Comparison of ENCODE assay signal across 12 cellular contexts in the genomic region with DNA sequence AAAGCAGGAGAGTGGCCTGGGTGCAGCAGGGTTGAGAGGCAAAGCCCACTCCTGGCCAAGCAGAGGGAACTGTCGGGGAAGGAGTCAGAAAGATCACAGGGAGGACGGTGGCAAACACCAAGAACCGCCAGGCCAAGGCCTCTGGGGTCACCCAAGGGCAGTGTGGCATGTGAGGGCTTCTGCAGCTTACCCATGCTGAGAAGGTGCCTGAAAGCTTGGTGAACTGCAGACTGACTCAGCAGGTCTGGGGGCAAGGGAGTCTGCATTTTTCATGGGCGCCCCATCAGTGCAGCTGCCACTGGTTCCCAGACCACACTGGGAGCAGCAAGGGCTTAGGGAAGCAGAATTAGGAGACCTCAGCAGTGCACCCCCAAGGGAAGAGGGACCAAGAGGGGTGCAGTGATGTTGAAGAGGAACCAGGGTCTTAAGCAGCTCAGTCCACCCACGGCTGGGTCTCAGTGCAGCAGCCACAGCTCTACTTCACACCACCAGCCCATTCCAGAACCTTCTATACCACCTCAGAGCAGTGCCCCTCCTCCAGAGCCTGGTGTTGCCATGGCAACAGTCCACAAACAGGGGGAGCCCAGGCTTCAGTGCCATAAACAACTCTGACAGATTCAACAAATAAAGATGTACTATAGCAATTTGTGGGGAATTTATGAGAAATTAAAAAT. TPM values are rescaled to one million over a fixed set of nuclear protein-coding genes. Genes with fewer than 3 reads are reported as not detected.
DNase-seq lines count a peak whose midpoint lies in the region; ATAC-seq and TF ChIP-seq lines count a peak whose summit lies in the region.
"Had no signal": no experiment of that assay in that cellular context is flagged by ENCODE, and none has a peak within 500 bp of the region (broad histone marks: within the 10 kb centered on the region; RNA-seq: fewer than 3 reads in every experiment).

No MANE protein-coding gene starts in this region.

- TF ChIP-seq CTCF in RWPE2 (IDR thresholded peaks at IDR 0.05; ENCODE audit: poor library complexity, severe bottlenecking): no peak
- no peak for TF ChIP-seq CTCF in A673 (conservative IDR thresholded peaks at IDR 0.05; ENCODE audit: low read depth, low read length)
- TF ChIP-seq CTCF in osteocyte (IDR thresholded peaks at IDR 0.05): no peak

- H3K36me3 Mint-ChIP-seq in osteocyte (ENCODE audit: unreplicated experiment): no peaks in the 10 kb centered on the region

- H3K27me3 ChIP-seq in BLaER1 (no peaks in the 10 kb centered on the region), RWPE2 (ENCODE audit: insufficient read depth, poor library complexity, severe bottlenecking) (no peaks in the 10 kb centered on the region), muscle layer of duodenum (ENCODE audit: low read depth, low read length) (no peaks in the 10 kb centered on the region), A673 (replicated peaks; ENCODE audit: insufficient read depth, low read depth, low read length, poor library complexity) (no peaks in the 10 kb centered on the region)

- no peak overlapping the region for H3K4me3 Mint-ChIP-seq in osteocyte (ENCODE audit: unreplicated experiment)

- no peak overlapping the region for H3K9ac ChIP-seq in BLaER1

- CTCF ChIA-PET in A673 (lab: Charles Lee): no interaction called here

- H3K36me3 ChIP-seq in BLaER1 (peaks cover 8% of the 10 kb centered on the region; the same call in 1 of the 2 replicates), RWPE2 (ENCODE audit: low read depth) (peaks cover 10% of the 10 kb centered on the region; the same call in 1 of the 2 replicates), muscle layer of duodenum (ENCODE audit: control insufficient read depth in 1 of 2, insufficient read depth in 2 of 2, low read length in 2 of 2) (peaks cover 0 to 3% of the 10 kb centered on the region in 2 donors), A673 (ENCODE audit: insufficient read depth, low read length, poor library complexity, severe bottlenecking) (no peaks in the 10 kb centered on the region)

- no peak overlapping the region for H3K4me2 ChIP-seq in BLaER1

- BruUV-seq in A673 (replicated peaks; lab: Mats Ljungman, UMichigan): no TSS peak

- intact Hi-C loops in A673 (cut with micrococcal nuclease; ENCODE audit: unreplicated experiment): no loop called here

- POLR2A ChIA-PET in A673 (lab: Charles Lee; ENCODE audit: low non-redundant PET): no interaction called here

- no peak overlapping the region for H3K27ac Mint-ChIP-seq in osteocyte (ENCODE audit: unreplicated experiment)

- 0 out of 2 replicates have a peak, but pooled peaks cover 7% of the 10 kb centered on the region for H4K20me1 ChIP-seq in BLaER1

- H3K4me1 ChIP-seq in BLaER1: peaks cover 57% of the 10 kb centered on the region
- H3K4me1 ChIP-seq in RWPE2 (ENCODE audit: insufficient read depth, poor library complexity, severe bottlenecking): peaks cover 12% of the 10 kb centered on the region
- peaks cover 25 to 52% of the 10 kb centered on the region in 2 donors for H3K4me1 ChIP-seq in muscle layer of duodenum (ENCODE audit: control insufficient read depth in 1 of 2, insufficient read depth in 2 of 2, low read length in 2 of 2)
- H3K4me1 ChIP-seq in A673 (ENCODE audit: insufficient read depth, low read length, poor library complexity, severe bottlenecking): no peaks in the 10 kb centered on the region

- no peaks in the 10 kb centered on the region for H3K27me3 Mint-ChIP-seq in osteocyte (ENCODE audit: unreplicated experiment)
- H3K27me3 Mint-ChIP-seq: CD4-positive, alpha-beta memory T cell had no signal

- ATAC-seq in RWPE2 (ENCODE audit: low read depth) (no peak), GM19324 (IDR thresholded peaks at IDR 0.05; ENCODE audit: low FRiP score, unreplicated experiment) (no peak), HG02642 (IDR thresholded peaks at IDR 0.05; ENCODE audit: poor library complexity, unreplicated experiment) (no peak)

- 0 out of 2 replicates have a peak overlapping the region, but pooled peaks have one; percentile 3 for H3K27ac ChIP-seq in BLaER1
- H3K27ac ChIP-seq in RWPE2 (ENCODE audit: poor library complexity, severe bottlenecking): no peak overlapping the region
- peak overlapping the region; percentile 32 for H3K27ac ChIP-seq in muscle layer of duodenum (ENCODE audit: low read length)
- H3K27ac ChIP-seq in A673 (ENCODE audit: low read depth, low read length, poor library complexity, severe bottlenecking): no peak overlapping the region

- H3K4me1 Mint-ChIP-seq in osteocyte (ENCODE audit: unreplicated experiment): peaks cover 11% of the 10 kb centered on the region

- DNase-seq in RWPE2 (ENCODE audit: low spot score): peak; percentile 28
- DNase-seq in effector CD8-positive, alpha-beta T cell (lab: John Stamatoyannopoulos, UW): peak; percentile 6
- DNase-seq in A673 (ENCODE audit: low spot score): no peak
- no peak for DNase-seq in osteocyte (ENCODE audit: extremely low spot score, unreplicated experiment)
- DNase-seq: activated naive CD4-positive, alpha-beta T cell treated with Interleukin-2 at 50 U/mL for 16 hours; CD4-positive, alpha-beta memory T cell; NCI-H526; trophoblast cell had no signal

- H3K4me3 ChIP-seq in BLaER1 (no peak overlapping the region), RWPE2 (ENCODE audit: severe bottlenecking) (no peak overlapping the region), muscle layer of duodenum (ENCODE audit: low read depth in 1 of 2, low read length in 2 of 2) (no peak overlapping the region), A673 (ENCODE audit: low read depth, low read length, poor library complexity, severe bottlenecking) (no peak overlapping the region)

- H3K9me3 ChIP-seq in BLaER1: no peaks in the 10 kb centered on the region
- no peaks in the 10 kb centered on the region for H3K9me3 ChIP-seq in RWPE2 (ENCODE audit: severe bottlenecking)
- H3K9me3 ChIP-seq in muscle layer of duodenum (ENCODE audit: control insufficient read depth in 1 of 2, low read length in 2 of 2): no peaks in the 10 kb centered on the region
- no peaks in the 10 kb centered on the region for H3K9me3 ChIP-seq in A673 (ENCODE audit: low read depth, low read length, poor library complexity, severe bottlenecking)

- no peaks in the 10 kb centered on the region for H3K9me3 Mint-ChIP-seq in osteocyte (ENCODE audit: unreplicated experiment)
- H3K9me3 Mint-ChIP-seq: CD4-positive, alpha-beta memory T cell had no signal

RNA-seq across cellular contexts. Expression of gene ITPK1, which starts 59.4 kb away (rescaled TPM):
- total RNA-seq in A673 (2021) (38.5 and 47.0 TPM in 2 replicates), osteocyte (31.2 and 32.8 TPM in 2 replicates)

Comparison
In these comparisons a context has a peak if more than half of its experiments do, and no peak if none do; other contexts are left out.
1. H3K27ac ChIP-seq: peak in BLaER1 (single experiment) and muscle layer of duodenum (single experiment); none in RWPE2 (single experiment) and A673 (single experiment).
2. DNase-seq: peak in RWPE2 (single experiment) and effector CD8-positive, alpha-beta T cell (single experiment); none in A673 (single experiment) and osteocyte (single experiment).